ENCODE assay signal across 13 cellular contexts in genomic region chr10:24467605-24468004, GRCh38.
A peak's percentile ranks its signal among the peaks of the same experiment; 100 is the strongest.
DNase-seq lines count a peak whose midpoint lies in the region; ATAC-seq, FAIRE-seq and TF ChIP-seq lines count a peak whose summit lies in the region.
"Had no signal": no experiment of that assay in that cellular context is flagged by ENCODE, and none has a peak within 500 bp of the region (broad histone marks: within the 10 kb centered on the region; RNA-seq: fewer than 3 reads in every experiment).

No MANE protein-coding gene starts in this region.

- H2BK5ac ChIP-seq in H1 (ENCODE audit: low read depth, low read length): no peak overlapping the region

- no peak overlapping the region for H2BK12ac ChIP-seq in H1 (ENCODE audit: low read depth, low read length)

- no peak overlapping the region for H3K4me3 ChIP-seq in H1 (ENCODE audit: extremely low read depth in 1 of 4, insufficient read depth in 2 of 4, low read depth in 3 of 4, low read length in 4 of 4)
- peak overlapping the region; percentile 4 for H3K4me3 ChIP-seq in mucosa of stomach (ENCODE audit: low read length)
- no peak overlapping the region for H3K4me3 ChIP-seq in left ventricle myocardium inferior
- H3K4me3 ChIP-seq: sigmoid colon had no signal

- H3K4me1 ChIP-seq in H1 (replicated peaks in 1 of 4; ENCODE audit: control insufficient read depth in 3 of 4, insufficient read depth in 4 of 4, low read length in 3 of 4) (no peaks in the 10 kb centered on the region), mucosa of stomach (ENCODE audit: control insufficient read depth, insufficient read depth, low read length) (peaks cover 50% of the 10 kb centered on the region), left ventricle myocardium inferior (peaks cover 69% of the 10 kb centered on the region)

- no peak for TF ChIP-seq RAD21 in H1 (IDR thresholded peaks at IDR 0.05 in 1 of 2, conservative IDR thresholded peaks at IDR 0.05 in 1 of 2; ENCODE audit: low read depth in 2 of 2, low read length in 2 of 2)

- no peak for TF ChIP-seq POLR2A in H1 (IDR thresholded peaks at IDR 0.05; ENCODE audit: control extremely low read depth in 1 of 2, low read depth in 2 of 2, low read length in 2 of 2)

- H3K4me3 Mint-ChIP-seq in natural killer cell treated with Interleukin-12 subunit alpha and Interleukin-12 subunit beta and Interleukin-15 and Interleukin-18, amount 100 ng/mL, for 72 hours: peak overlapping the region; percentile 23
- H3K4me3 Mint-ChIP-seq in natural killer cell: no peak overlapping the region

- 84% methylated on average over 2 of the region's 2 CpGs; no CpG with 5 or more reads in 1 of the 2 experiments for WGBS in H1 (ENCODE audit: extremely low coverage in 1 of 2, insufficient coverage in 1 of 2, insufficient read length in 1 of 2, insufficient replicate concordance in 2 of 2, low coverage in 1 of 2, low lambda C conversion rate in 2 of 2, missing lambda C conversion rate in 1 of 2), 2 experiments

- no peak overlapping the region for H2BK15ac ChIP-seq in H1 (ENCODE audit: low read length)

- no peak overlapping the region for H3K18ac ChIP-seq in H1 (ENCODE audit: extremely low read depth, low read length)

- no peak for ATAC-seq in natural killer cell treated with Interleukin-12 subunit alpha and Interleukin-12 subunit beta and Interleukin-15 and Interleukin-18, amount 100 ng/mL, for 72 hours
- no peak for ATAC-seq in natural killer cell

- no peak overlapping the region for H3K27ac ChIP-seq in H1 (ENCODE audit: low read depth, low read length)
- no peak overlapping the region for H3K27ac ChIP-seq in left ventricle myocardium inferior (replicated peaks)
- H3K27ac ChIP-seq: sigmoid colon had no signal

- no peak overlapping the region for H2BK20ac ChIP-seq in H1 (ENCODE audit: low read length)

- no peak overlapping the region for H3K4me2 ChIP-seq in H1 (ENCODE audit: insufficient read depth in 1 of 2, low read depth in 2 of 2, low read length in 2 of 2)

- H3K79me1 ChIP-seq in H1 (ENCODE audit: low read depth, low read length): no peaks in the 10 kb centered on the region

- H3K4ac ChIP-seq in H1 (replicated peaks; ENCODE audit: insufficient read length, low read depth, low read length): no peak overlapping the region

- no peak for DNase-seq in natural killer cell treated with Interleukin-12 subunit alpha and Interleukin-12 subunit beta and Interleukin-15 and Interleukin-18, amount 100 ng/mL, for 72 hours (ENCODE audit: low spot score)
- no peak for DNase-seq in natural killer cell
- no peak for DNase-seq in H1 (ENCODE audit: low read depth in 1 of 2, low spot score in 2 of 2)
- DNase-seq in left ventricle myocardium inferior: no peak
- DNase-seq in DMS53 treated with DMSO at 0.1 percent for 48 hours (lab: John Stamatoyannopoulos, UW; ENCODE audit: unreplicated experiment): no peak
- DNase-seq in cardiac septum (ENCODE audit: low spot score): no peak
- DNase-seq in NCI-H2196 treated with DMSO at 0.1 percent for 48 hours (lab: John Stamatoyannopoulos, UW; ENCODE audit: unreplicated experiment): no peak
- DNase-seq: DMS153, NCI-H1092 treated with DMSO at 0.1 percent for 48 hours, sigmoid colon had no signal

- H2AK5ac ChIP-seq in H1 (ENCODE audit: low read depth, low read length): no peak overlapping the region

- H3K9ac ChIP-seq in H1 (replicated peaks in 1 of 4; ENCODE audit: extremely low read depth in 1 of 4, low read depth in 3 of 4, low read length in 3 of 4) (no peak overlapping the region), mucosa of stomach (ENCODE audit: low read length) (peak overlapping the region; percentile 72)

- H3K4me1 Mint-ChIP-seq in natural killer cell treated with Interleukin-12 subunit alpha and Interleukin-12 subunit beta and Interleukin-15 and Interleukin-18, amount 100 ng/mL, for 72 hours (ENCODE audit: low read depth in 2 of 2): peaks cover 12 to 15% of the 10 kb centered on the region in 2 donors
- H3K4me1 Mint-ChIP-seq in natural killer cell: peaks cover 5 to 7% of the 10 kb centered on the region in 2 donors

- no peaks in the 10 kb centered on the region; the same call in 1 of the 2 replicates for H3K23me2 ChIP-seq in H1 (ENCODE audit: low read depth, low read length)

- H4K8ac ChIP-seq in H1 (ENCODE audit: extremely low read depth, insufficient read depth, low read length): no peak overlapping the region

- no peak overlapping the region for H4K5ac ChIP-seq in H1 (ENCODE audit: insufficient read length, low read depth, low read length)

- no peaks in the 10 kb centered on the region for H3K36me3 Mint-ChIP-seq in natural killer cell treated with Interleukin-12 subunit alpha and Interleukin-12 subunit beta and Interleukin-15 and Interleukin-18, amount 100 ng/mL, for 72 hours
- no peaks in the 10 kb centered on the region for H3K36me3 Mint-ChIP-seq in natural killer cell

- no peak for TF ChIP-seq CTCF in natural killer cell (IDR thresholded peaks at IDR 0.05)
- no peak for TF ChIP-seq CTCF in H1 (IDR thresholded peaks at IDR 0.05; ENCODE audit: control extremely low read depth in 1 of 3, insufficient read depth in 1 of 3, low read depth in 1 of 3, low read length in 3 of 3)
- TF ChIP-seq CTCF in left ventricle myocardium inferior (IDR thresholded peaks at IDR 0.05; ENCODE audit: borderline replicate concordance): no peak

- no peak for TF ChIP-seq EP300 in H1 (IDR thresholded peaks at IDR 0.05; ENCODE audit: borderline replicate concordance in 1 of 2, low read depth in 2 of 2, low read length in 2 of 2)

- no peak overlapping the region for H2AFZ ChIP-seq in H1 (ENCODE audit: low read length)

- intact Hi-C loops in natural killer cell (cut with micrococcal nuclease) (no loop called here), left ventricle myocardium inferior (cut with micrococcal nuclease) (no loop called here), cardiac septum (cut with DNase I) (loop anchor here (5.0 kb wide), 1 partner anchor 35 kb away; no protein-coding TSS in a partner anchor)

- peak overlapping the region; percentile 48 for H3K56ac ChIP-seq in H1 (replicated peaks; ENCODE audit: insufficient read length, low read depth, low read length)

- H3K9me3 ChIP-seq in H1 (ENCODE audit: insufficient read depth in 2 of 2, low read depth in 1 of 2, low read length in 1 of 2): no peaks in the 10 kb centered on the region
- no peaks in the 10 kb centered on the region for H3K9me3 ChIP-seq in mucosa of stomach (ENCODE audit: control insufficient read depth, low read length)
- H3K9me3 ChIP-seq in left ventricle myocardium inferior (replicated peaks): peaks cover 4% of the 10 kb centered on the region
- H3K9me3 ChIP-seq: sigmoid colon, tibial nerve had no signal

- H3K36me3 ChIP-seq in H1 (ENCODE audit: control insufficient read depth in 2 of 4, insufficient read depth in 4 of 4, low read length in 3 of 4) (no peaks in the 10 kb centered on the region; a peak in 1 of 8 replicates), mucosa of stomach (ENCODE audit: control insufficient read depth, insufficient read depth, low read length) (no peaks in the 10 kb centered on the region), left ventricle myocardium inferior (peaks cover 7% of the 10 kb centered on the region)
- H3K36me3 ChIP-seq: sigmoid colon had no signal

- CTCF ChIA-PET in H1 (lab: Charles Lee; ENCODE audit: partially characterized antibody): interaction anchor here (1.4 to 2.2 kb wide), 4 partner anchors 12 to 70 kb away, joined by 3 to 7 read pairs (median 5); no protein-coding TSS in a partner anchor

- H3K14ac ChIP-seq in H1 (ENCODE audit: insufficient read length): no peak overlapping the region

- no peak overlapping the region for H4K91ac ChIP-seq in H1 (replicated peaks; ENCODE audit: insufficient read length, low read length)

- POLR2A ChIA-PET in H1 (lab: Charles Lee; ENCODE audit: partially characterized antibody): no interaction called here

- FAIRE-seq in H1 (lab: Jason Lieb, UNC): no peak
- FAIRE-seq: TTC549 had no signal

- peaks cover 3 to 8% of the 10 kb centered on the region in 2 donors for H3K27me3 Mint-ChIP-seq in natural killer cell treated with Interleukin-12 subunit alpha and Interleukin-12 subunit beta and Interleukin-15 and Interleukin-18, amount 100 ng/mL, for 72 hours
- no peaks in the 10 kb centered on the region for H3K27me3 Mint-ChIP-seq in natural killer cell (ENCODE audit: low read depth in 2 of 2)

- H3K9me3 Mint-ChIP-seq in natural killer cell treated with Interleukin-12 subunit alpha and Interleukin-12 subunit beta and Interleukin-15 and Interleukin-18, amount 100 ng/mL, for 72 hours: no peaks in the 10 kb centered on the region
- H3K9me3 Mint-ChIP-seq in natural killer cell: no peaks in the 10 kb centered on the region

- H3K23ac ChIP-seq in H1 (ENCODE audit: insufficient read length): no peak overlapping the region

- H3K27ac Mint-ChIP-seq in natural killer cell treated with Interleukin-12 subunit alpha and Interleukin-12 subunit beta and Interleukin-15 and Interleukin-18, amount 100 ng/mL, for 72 hours: no peak overlapping the region
- no peak overlapping the region for H3K27ac Mint-ChIP-seq in natural killer cell

- H4K20me1 ChIP-seq in H1 (replicated peaks in 1 of 2; ENCODE audit: control insufficient read depth in 1 of 2, insufficient read depth in 2 of 2, low read length in 2 of 2): no peaks in the 10 kb centered on the region

- no peaks in the 10 kb centered on the region for H3K27me3 ChIP-seq in H1 (replicated peaks in 1 of 4; ENCODE audit: control insufficient read depth in 3 of 4, extremely low read depth in 1 of 4, insufficient read depth in 3 of 4, low read length in 3 of 4)
- H3K27me3 ChIP-seq in mucosa of stomach (ENCODE audit: control insufficient read depth, insufficient read depth, low read length): no peaks in the 10 kb centered on the region
- no peaks in the 10 kb centered on the region for H3K27me3 ChIP-seq in left ventricle myocardium inferior (ENCODE audit: low read depth)
- H3K27me3 ChIP-seq: sigmoid colon, tibial nerve had no signal

- H2BK120ac ChIP-seq in H1 (replicated peaks; ENCODE audit: low read depth, low read length): no peak overlapping the region

- H3K79me2 ChIP-seq in H1 (ENCODE audit: control insufficient read depth in 1 of 2, insufficient read depth in 2 of 2, low read length in 2 of 2): no peaks in the 10 kb centered on the region

TF ChIP-seq in H1, 55 proteins besides CTCF, POLR2A, EP300 and RAD21 (continues in another document):
- TF ChIP-seq CTBP2 (IDR thresholded peaks at IDR 0.05; ENCODE audit: borderline replicate concordance, insufficient read depth, insufficient read length, low read length) (no peak), GTF2F1 (IDR thresholded peaks at IDR 0.05; ENCODE audit: borderline replicate concordance, low read depth, low read length) (no peak), CHD2 (IDR thresholded peaks at IDR 0.05; ENCODE audit: low read length) (no peak), MAFK (IDR thresholded peaks at IDR 0.05; ENCODE audit: low read depth, low read length) (no peak), GABPA (IDR thresholded peaks at IDR 0.05; ENCODE audit: borderline replicate concordance, insufficient read depth, low read length) (no peak), ASH2L (IDR thresholded peaks at IDR 0.05; ENCODE audit: low read length) (no peak), PHF8 (conservative IDR thresholded peaks at IDR 0.05; ENCODE audit: low read depth, low read length) (no peak)
